ENCODE assay signal across 10 cellular contexts in the genomic region with DNA sequence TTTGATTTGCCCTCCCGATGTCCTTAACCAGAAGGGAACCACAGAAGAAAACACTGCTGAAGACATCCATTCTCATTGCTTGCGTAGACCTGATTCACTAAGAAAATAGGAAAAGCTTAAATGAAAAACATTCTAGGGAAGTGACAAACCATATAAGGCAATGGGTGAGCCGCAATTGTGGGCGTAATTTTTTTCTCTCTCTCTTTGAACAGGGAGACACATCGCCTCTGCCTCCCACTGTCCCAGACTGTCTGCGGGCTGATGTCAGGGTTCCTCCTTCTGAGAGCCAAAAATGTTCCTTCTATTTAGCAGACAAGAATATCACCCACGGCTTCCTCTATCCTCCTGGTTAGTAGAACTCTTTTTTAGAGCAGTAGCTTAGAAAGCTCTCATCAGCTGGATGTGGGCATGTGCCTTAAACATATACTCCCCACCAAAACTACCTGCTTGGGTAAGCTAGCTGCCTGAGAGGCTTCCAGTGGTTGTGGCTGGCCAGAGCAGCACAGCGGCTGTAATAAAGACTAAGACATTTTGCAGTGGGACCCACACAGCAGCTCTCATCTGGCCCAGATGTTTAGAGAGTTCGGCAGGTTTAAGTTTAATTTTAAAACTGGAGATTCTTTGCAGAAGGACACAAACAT. TPM values are rescaled to one million over a fixed set of nuclear protein-coding genes. Genes with fewer than 3 reads are reported as not detected.
A peak's percentile ranks its signal among the peaks of the same experiment; 100 is the strongest.
DNase-seq lines count a peak whose midpoint lies in the region; ATAC-seq and TF ChIP-seq lines count a peak whose summit lies in the region.
"Had no signal": no experiment of that assay in that cellular context is flagged by ENCODE, and none has a peak within 500 bp of the region (broad histone marks: within the 10 kb centered on the region; RNA-seq: fewer than 3 reads in every experiment).

No MANE protein-coding gene starts in this region.

- no peak for TF ChIP-seq EP300 in transverse colon (IDR thresholded peaks at IDR 0.05; ENCODE audit: low read depth)

- no peak overlapping the region for H3K27ac ChIP-seq in right cardiac atrium (ENCODE audit: low read length)
- no peak overlapping the region for H3K27ac ChIP-seq in substantia nigra (ENCODE audit: low read depth, low read length, poor library complexity, severe bottlenecking)
- H3K27ac ChIP-seq in transverse colon = no peak overlapping the region

- DNase-seq in HFFc6 (peak; percentile 63), amygdala (lab: John Stamatoyannopoulos, UW) (peak in 41 of 56 donors; percentile 0 to 76 (median 22)), right cardiac atrium (no peak), substantia nigra (lab: John Stamatoyannopoulos, UW) (peak in 25 of 49 donors; percentile 1 to 41 (median 5)), transverse colon (no peak)
- no peak for DNase-seq in activated CD4-positive, alpha-beta T cell treated with anti-CD3 and anti-CD28 coated beads, Interleukin-2, amount 50 U/mL, for 4 hours
- DNase-seq: GOT3 had no signal

- H3K4me3 ChIP-seq in right cardiac atrium (ENCODE audit: low read length) (no peak overlapping the region), transverse colon (no peak overlapping the region)

- ATAC-seq in right cardiac atrium = peak; percentile 33 to 46
- no peak for ATAC-seq in GM21390 (IDR thresholded peaks at IDR 0.05; ENCODE audit: unreplicated experiment)

- H3K9me3 ChIP-seq in right cardiac atrium (ENCODE audit: control insufficient read depth, low read length) (no peaks in the 10 kb centered on the region), transverse colon (no peaks in the 10 kb centered on the region)

- 67% methylated on average over 9 of the region's 9 CpGs for WGBS in right cardiac atrium
- 85 to 88% methylated on average over 8 to 9 of the region's 9 CpGs for WGBS in transverse colon (ENCODE audit: low coverage in 1 of 2), 2 donors

- in situ Hi-C loops in transverse colon (cut with MboI; ENCODE audit: low pct_ligation_motif_present in 1 of 4, low pct_unique_long_range_greater_than_20kb in 1 of 4, low sequenced_read_pairs in 3 of 4) = no loop called here

- H3K9me3 Mint-ChIP-seq in HFFc6 = no peaks in the 10 kb centered on the region
- H3K9me3 Mint-ChIP-seq: T-helper 2 cell treated with Interferon-gamma antibody and Interleukin-4, amounts not matched to agents 5 μg/mL and 100 μg/mL, for 36 hours had no signal

- no peaks in the 10 kb centered on the region for H3K36me3 ChIP-seq in transverse colon

- H3K27me3 Mint-ChIP-seq in HFFc6 (ENCODE audit: insufficient read depth) = no peaks in the 10 kb centered on the region

- H3K4me3 Mint-ChIP-seq in HFFc6 = peak overlapping the region; percentile 78
- H3K4me3 Mint-ChIP-seq: T-helper 2 cell treated with Interferon-gamma antibody and Interleukin-4, amounts not matched to agents 5 μg/mL and 100 μg/mL, for 36 hours had no signal

- peaks cover 29% of the 10 kb centered on the region for H3K4me1 Mint-ChIP-seq in HFFc6 (ENCODE audit: low read depth)

- peaks cover 5% of the 10 kb centered on the region; the same call in 1 of the 2 replicates for H3K36me3 Mint-ChIP-seq in HFFc6 (ENCODE audit: low read depth)

- H3K4me1 ChIP-seq in right cardiac atrium (ENCODE audit: control insufficient read depth, insufficient read depth, low read length) = no peaks in the 10 kb centered on the region
- H3K4me1 ChIP-seq in transverse colon = no peaks in the 10 kb centered on the region

- intact Hi-C loops in right cardiac atrium (cut with DNase I) (no loop called here), transverse colon (cut with DNase I; ENCODE audit: low total_unique reads) (no loop called here)

- TF ChIP-seq CTCF in HFFc6 (IDR thresholded peaks at IDR 0.05) = no peak
- no peak for TF ChIP-seq CTCF in transverse colon (IDR thresholded peaks at IDR 0.05)

- peak overlapping the region; percentile 72 for H3K27ac Mint-ChIP-seq in HFFc6
- H3K27ac Mint-ChIP-seq: T-helper 2 cell treated with Interferon-gamma antibody and Interleukin-4, amounts not matched to agents 5 μg/mL and 100 μg/mL, for 36 hours had no signal

- no peaks in the 10 kb centered on the region for H3K27me3 ChIP-seq in right cardiac atrium (ENCODE audit: control insufficient read depth, insufficient read depth)
- no peaks in the 10 kb centered on the region for H3K27me3 ChIP-seq in transverse colon

- TF ChIP-seq POLR2A in transverse colon (IDR thresholded peaks at IDR 0.05) = no peak

RNA-seq across cellular contexts. Expression of gene CTAGE9, which starts 22.7 kb away (rescaled TPM):
- total RNA-seq in HFFc6 (2021; fragmentation: NEBNext Ultra II Directional; extraction: Animal tissue kit (Norgen Biotek cat#: 25700)) = not detected
- total RNA-seq in right cardiac atrium = not detected
- polyA plus RNA-seq in right cardiac atrium = not detected
- not detected for total RNA-seq in transverse colon
- total RNA-seq: urinary bladder had no signal
- polyA plus RNA-seq: urinary bladder had no signal

RNA-seq across cellular contexts. Expression of gene OR2A4, which starts 32.3 kb away (rescaled TPM):
- total RNA-seq in HFFc6 (2021; fragmentation: NEBNext Ultra II Directional; extraction: Animal tissue kit (Norgen Biotek cat#: 25700)) = not detected
- total RNA-seq in right cardiac atrium (not detected), transverse colon (not detected)
- not detected for polyA plus RNA-seq in right cardiac atrium
- total RNA-seq: urinary bladder had no signal
- polyA plus RNA-seq: urinary bladder had no signal

Comparison
In these comparisons a context has a peak if more than half of its experiments do, and no peak if none do; other contexts are left out.
1. DNase-seq: peak in HFFc6 (single experiment), amygdala (41 of 56) and substantia nigra (25 of 49); none in right cardiac atrium (0 of 3), activated CD4-positive, alpha-beta T cell treated with anti-CD3 and anti-CD28 coated beads, Interleukin-2, amount 50 U/mL, for 4 hours (0 of 2) and transverse colon (single experiment).